In genomic region chr5:91281409-91281808, GRCh38 we compare ENCODE assay signal across 8 cellular contexts.
DNase-seq lines count a peak whose midpoint lies in the region; ATAC-seq and TF ChIP-seq lines count a peak whose summit lies in the region.

No MANE protein-coding gene starts in this region.

- H3K4me3 ChIP-seq in kidney epithelial cell (ENCODE audit: low read depth, low read length) (no peak overlapping the region), tibial artery (no peak overlapping the region)

- no peaks in the 10 kb centered on the region for H3K9me3 ChIP-seq in tibial artery

- TF ChIP-seq CTCF in kidney epithelial cell (IDR thresholded peaks at IDR 0.05; ENCODE audit: insufficient read depth, low read length, poor library complexity, severe bottlenecking) = no peak
- TF ChIP-seq CTCF in tibial artery (IDR thresholded peaks at IDR 0.05) = no peak

- ATAC-seq in HG03457 (IDR thresholded peaks at IDR 0.05; ENCODE audit: unreplicated experiment) (no peak), HG03097 (IDR thresholded peaks at IDR 0.05; ENCODE audit: low FRiP score, unreplicated experiment) (no peak)

- peak overlapping the region; percentile 87 for H3K27ac Mint-ChIP-seq in activated naive CD4-positive, alpha-beta T cell treated with anti-CD3 and anti-CD28 coated beads for 36 hours
- H3K27ac Mint-ChIP-seq in activated naive CD8-positive, alpha-beta T cell = peak overlapping the region; percentile 94

- H3K9me3 Mint-ChIP-seq in activated naive CD4-positive, alpha-beta T cell treated with anti-CD3 and anti-CD28 coated beads for 36 hours = peaks cover 25% of the 10 kb centered on the region
- H3K9me3 Mint-ChIP-seq in activated naive CD8-positive, alpha-beta T cell (ENCODE audit: low read depth) = peaks cover 12% of the 10 kb centered on the region

- CTCF ChIA-PET in activated naive CD4-positive, alpha-beta T cell treated with anti-CD3 and anti-CD28 coated beads for 36 hours (lab: Charles Lee) = interaction anchor here (0.8 to 2.6 kb wide), 3 partner anchors 94 to 103 kb away, joined by 4 to 16 read pairs (median 7); partner anchors contain the start of gene ARRDC3

- H3K27me3 ChIP-seq in kidney epithelial cell (ENCODE audit: control insufficient read depth, insufficient read depth, low read length) (no peaks in the 10 kb centered on the region), tibial artery (no peaks in the 10 kb centered on the region)

- peaks cover 42% of the 10 kb centered on the region for H3K4me1 Mint-ChIP-seq in activated naive CD4-positive, alpha-beta T cell treated with anti-CD3 and anti-CD28 coated beads for 36 hours (ENCODE audit: low read depth)
- peaks cover 50% of the 10 kb centered on the region for H3K4me1 Mint-ChIP-seq in activated naive CD8-positive, alpha-beta T cell (ENCODE audit: low read depth)

- no peaks in the 10 kb centered on the region for H3K27me3 Mint-ChIP-seq in activated naive CD4-positive, alpha-beta T cell treated with anti-CD3 and anti-CD28 coated beads for 36 hours (ENCODE audit: low read depth)
- no peaks in the 10 kb centered on the region for H3K27me3 Mint-ChIP-seq in activated naive CD8-positive, alpha-beta T cell

- peaks cover 0 to 21% (median 3%) of the 10 kb centered on the region in 4 donors for H3K4me1 ChIP-seq in tibial artery

- H3K27ac ChIP-seq in tibial artery = peak overlapping the region; percentile 80 to 94

- H3K36me3 Mint-ChIP-seq in activated naive CD4-positive, alpha-beta T cell treated with anti-CD3 and anti-CD28 coated beads for 36 hours (ENCODE audit: low read depth) = peaks cover 9% of the 10 kb centered on the region
- peaks cover 4% of the 10 kb centered on the region for H3K36me3 Mint-ChIP-seq in activated naive CD8-positive, alpha-beta T cell

- H3K36me3 ChIP-seq in kidney epithelial cell (ENCODE audit: control insufficient read depth, insufficient read depth, low read length) (no peaks in the 10 kb centered on the region), tibial artery (no peaks in the 10 kb centered on the region)

- intact Hi-C loops in activated naive CD4-positive, alpha-beta T cell treated with anti-CD3 and anti-CD28 coated beads for 36 hours (cut with micrococcal nuclease) = loop anchor here (1.0 to 2.0 kb wide), 2 partner anchors 111 to 119 kb away; no protein-coding TSS in a partner anchor
- intact Hi-C loops in tibial artery (cut with DNase I; ENCODE audit: low total_unique reads) = loop anchor here (2.0 kb wide), 1 partner anchor 99 kb away; no protein-coding TSS in a partner anchor

- DNase-seq in activated naive CD4-positive, alpha-beta T cell treated with anti-CD3 and anti-CD28 coated beads for 36 hours = no peak
- DNase-seq in activated naive CD4-positive, alpha-beta T cell (lab: John Stamatoyannopoulos, UW) = no peak
- DNase-seq in kidney epithelial cell (ENCODE audit: low read depth) (peak; percentile 93), tibial artery (no peak), cerebellum (ENCODE audit: low spot score) (no peak)

- peak overlapping the region; percentile 73 for H3K4me3 Mint-ChIP-seq in activated naive CD4-positive, alpha-beta T cell treated with anti-CD3 and anti-CD28 coated beads for 36 hours
- peak overlapping the region; percentile 94 for H3K4me3 Mint-ChIP-seq in activated naive CD8-positive, alpha-beta T cell
